Comparison of ENCODE assay signal across 19 cellular contexts in genomic region chr19:31902821-31903220, GRCh38.
A peak's percentile ranks its signal among the peaks of the same experiment; 100 is the strongest.
DNase-seq lines count a peak whose midpoint lies in the region; ATAC-seq lines count a peak whose summit lies in the region.
"Had no signal": no experiment of that assay in that cellular context is flagged by ENCODE, and none has a peak within 500 bp of the region (broad histone marks: within the 10 kb centered on the region; RNA-seq: fewer than 3 reads in every experiment).

No MANE protein-coding gene starts in this region.

- H3K4me2 ChIP-seq in mesenchymal stem cell (ENCODE audit: low read length, poor library complexity, severe bottlenecking) (no peak overlapping the region), neuronal stem cell (ENCODE audit: insufficient read depth, low read length, poor library complexity, severe bottlenecking) (no peak overlapping the region)
- H3K4me2 ChIP-seq: A549, BLaER1 had no signal

- H4K91ac ChIP-seq in mesenchymal stem cell (ENCODE audit: low read length) (no peak overlapping the region), neuronal stem cell (ENCODE audit: low read depth, low read length, poor library complexity) (no peak overlapping the region)

- no peak overlapping the region for H2AK5ac ChIP-seq in mesenchymal stem cell (ENCODE audit: low read length, severe bottlenecking)
- H2AK5ac ChIP-seq in neuronal stem cell (ENCODE audit: low read depth, low read length): no peak overlapping the region

- H3K36me3 ChIP-seq in mesenchymal stem cell (ENCODE audit: control insufficient read depth in 1 of 2, insufficient read depth in 2 of 2, low read depth in 1 of 2, low read length in 2 of 2) (no peaks in the 10 kb centered on the region), neuronal stem cell (replicated peaks in 1 of 2; ENCODE audit: control insufficient read depth in 2 of 2, insufficient read depth in 2 of 2, low read length in 2 of 2) (no peaks in the 10 kb centered on the region)
- H3K36me3 ChIP-seq: BE2C, BLaER1 had no signal

- H3K4me3 ChIP-seq in mesenchymal stem cell (ENCODE audit: insufficient read depth in 1 of 2, low read depth in 1 of 2, low read length in 2 of 2): no peak overlapping the region
- H3K4me3 ChIP-seq in neuronal stem cell (ENCODE audit: low read length in 2 of 2): no peak overlapping the region
- H3K4me3 ChIP-seq: A549, BLaER1 had no signal

- H3K18ac ChIP-seq in mesenchymal stem cell (ENCODE audit: low read depth in 1 of 2, low read length in 2 of 2) (no peak overlapping the region), neuronal stem cell (ENCODE audit: low read length) (peak overlapping the region; percentile 73)

- H3K27ac ChIP-seq in mesenchymal stem cell (ENCODE audit: low read length, poor library complexity, severe bottlenecking) (no peak overlapping the region), neuronal stem cell (replicated peaks; ENCODE audit: low read length) (no peak overlapping the region)
- H3K27ac ChIP-seq: 22Rv1, A549, BLaER1 had no signal

- H2BK15ac ChIP-seq in mesenchymal stem cell (ENCODE audit: low read depth, poor library complexity, severe bottlenecking): peak overlapping the region; percentile 45
- no peak overlapping the region for H2BK15ac ChIP-seq in neuronal stem cell (ENCODE audit: low read length)

- H3K14ac ChIP-seq in mesenchymal stem cell (ENCODE audit: low read length in 2 of 2) (no peak overlapping the region), neuronal stem cell (ENCODE audit: low read length) (no peak overlapping the region)

- H3K79me1 ChIP-seq in mesenchymal stem cell (replicated peaks; ENCODE audit: low read length, poor library complexity, severe bottlenecking) (no peaks in the 10 kb centered on the region), neuronal stem cell (ENCODE audit: low read depth, low read length) (no peaks in the 10 kb centered on the region)

- H3K4ac ChIP-seq in mesenchymal stem cell (ENCODE audit: low read depth in 1 of 2, low read length in 2 of 2) (no peak overlapping the region), neuronal stem cell (ENCODE audit: low read length) (no peak overlapping the region)

- H2BK12ac ChIP-seq in mesenchymal stem cell (ENCODE audit: low read length in 2 of 2): no peak overlapping the region
- H2BK12ac ChIP-seq in neuronal stem cell (ENCODE audit: low read length): no peak overlapping the region

- H2BK5ac ChIP-seq in mesenchymal stem cell (ENCODE audit: low read depth, low read length, poor library complexity, severe bottlenecking) (no peak overlapping the region), neuronal stem cell (ENCODE audit: low read length) (no peak overlapping the region)

- 75% methylated on average over 1 of the region's 1 CpG for WGBS in mesenchymal stem cell
- WGBS in neuronal stem cell (ENCODE audit: extremely low coverage in 2 of 2, insufficient read length in 2 of 2, insufficient replicate concordance in 1 of 2), 2 donors: no CpG with 5 or more reads among the region's 1 CpG

- H3K9me3 ChIP-seq in mesenchymal stem cell (ENCODE audit: control insufficient read depth, low read length): no peaks in the 10 kb centered on the region
- H3K9me3 ChIP-seq in neuronal stem cell (replicated peaks in 1 of 2; ENCODE audit: control insufficient read depth in 2 of 2, insufficient read depth in 1 of 2, low read depth in 1 of 2, low read length in 2 of 2): no peaks in the 10 kb centered on the region

- H3K27me3 ChIP-seq in mesenchymal stem cell (ENCODE audit: control insufficient read depth in 1 of 2, insufficient read depth in 1 of 2, low read length in 2 of 2): no peaks in the 10 kb centered on the region
- H3K27me3 ChIP-seq in neuronal stem cell (ENCODE audit: control insufficient read depth in 3 of 3, insufficient read depth in 3 of 3, low read depth in 1 of 3, low read length in 3 of 3): no peaks in the 10 kb centered on the region
- H3K27me3 ChIP-seq: BE2C, BLaER1 had no signal

- ATAC-seq in HG03159 (IDR thresholded peaks at IDR 0.05; ENCODE audit: unreplicated experiment): no peak
- ATAC-seq: A549 had no signal

- H3K9ac ChIP-seq in mesenchymal stem cell (ENCODE audit: low read length): no peak overlapping the region
- H3K9ac ChIP-seq in neuronal stem cell (ENCODE audit: low read depth, low read length, poor library complexity): no peak overlapping the region
- H3K9ac ChIP-seq: BLaER1 had no signal

- no peak overlapping the region for H4K8ac ChIP-seq in mesenchymal stem cell (ENCODE audit: low read length)
- no peak overlapping the region for H4K8ac ChIP-seq in neuronal stem cell (ENCODE audit: low read depth, low read length)

- H2BK120ac ChIP-seq in mesenchymal stem cell (ENCODE audit: low read depth, low read length) (no peak overlapping the region), neuronal stem cell (ENCODE audit: low read depth, low read length) (no peak overlapping the region)

- H3K4me1 ChIP-seq in mesenchymal stem cell (ENCODE audit: control insufficient read depth, insufficient read depth, low read depth, low read length): no peaks in the 10 kb centered on the region
- peaks cover 0 to 2% of the 10 kb centered on the region in 2 donors for H3K4me1 ChIP-seq in neuronal stem cell (ENCODE audit: control insufficient read depth in 2 of 2, insufficient read depth in 1 of 2, low read depth in 1 of 2, low read length in 2 of 2)
- H3K4me1 ChIP-seq: A549, BE2C had no signal

- H2AFZ ChIP-seq in mesenchymal stem cell (ENCODE audit: low read depth, low read length): no peak overlapping the region
- no peak overlapping the region for H2AFZ ChIP-seq in neuronal stem cell (ENCODE audit: low read length)

- no peak overlapping the region for H3K23ac ChIP-seq in mesenchymal stem cell (ENCODE audit: low read length in 2 of 2)
- H3K23ac ChIP-seq in neuronal stem cell (ENCODE audit: low read depth, low read length, poor library complexity): no peak overlapping the region

- DNase-seq in NCI-H82 (lab: John Stamatoyannopoulos, UW) (peak; percentile 64), NCI-H82 treated with DMSO at 0.1 percent for 48 hours (lab: John Stamatoyannopoulos, UW; ENCODE audit: unreplicated experiment) (no peak), D341Med (ENCODE audit: low spot score) (peak; percentile 51), mesenchymal stem cell (no peak), neuronal stem cell (ENCODE audit: low spot score) (no peak), Ammon's horn (ENCODE audit: low spot score) (no peak)
- DNase-seq: AML-193; BE2C; C1 segment of cervical spinal cord; CD4-positive, alpha-beta memory T cell; CD4-positive, CD25-positive, alpha-beta regulatory T cell; CD8-positive, alpha-beta memory T cell; COR-L47; DMS79 treated with DMSO at 0.1 percent for 48 hours; GF-D8 had no signal

Comparison
In these comparisons a context has a peak if more than half of its experiments do, and no peak if none do; other contexts are left out.
1. DNase-seq: peak in NCI-H82 (single experiment) and D341Med (single experiment); none in NCI-H82 treated with DMSO at 0.1 percent for 48 hours (single experiment), mesenchymal stem cell (single experiment), neuronal stem cell (single experiment) and Ammon's horn (single experiment).